Comparison of ENCODE assay signal across 8 cellular contexts in the genomic region with DNA sequence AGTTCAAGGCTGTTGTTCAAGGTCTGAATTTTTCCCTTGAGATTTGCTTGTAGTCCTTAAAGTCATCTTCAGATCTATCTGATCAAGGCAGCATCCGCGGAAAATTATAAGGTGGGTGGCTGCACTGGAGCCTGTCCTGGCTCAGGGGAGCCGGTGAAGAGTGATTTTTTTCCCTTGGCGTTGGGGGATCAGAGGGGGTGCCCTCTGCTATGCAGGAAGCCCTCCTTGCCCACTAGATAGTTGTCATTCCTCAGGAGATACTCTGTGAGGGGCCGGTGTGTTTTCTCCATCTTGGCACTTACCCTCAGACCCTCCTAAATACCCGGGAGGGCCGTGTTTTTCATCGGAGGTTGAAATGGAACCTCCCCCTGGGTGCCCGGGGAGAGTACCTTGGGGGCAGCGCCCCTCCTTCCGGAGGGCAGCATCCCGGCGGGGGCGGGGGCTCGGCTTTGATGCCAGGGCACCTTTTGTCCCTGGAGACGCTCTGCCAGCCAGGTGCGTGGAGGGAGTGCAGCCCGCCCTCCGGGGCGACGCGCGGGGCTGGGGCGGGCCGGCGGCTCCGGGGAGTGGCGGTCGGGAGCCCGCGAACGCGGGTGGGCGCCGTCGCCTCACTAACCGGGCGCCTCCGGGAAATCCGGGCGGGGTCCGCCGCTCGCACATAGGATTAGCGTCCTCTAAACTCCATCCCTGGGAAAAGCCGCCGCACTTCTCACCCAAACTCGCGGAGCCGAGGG. TPM values are rescaled to one million over a fixed set of nuclear protein-coding genes. Genes with fewer than 3 reads are reported as not detected.
DNase-seq lines count a peak whose midpoint lies in the region; ATAC-seq and TF ChIP-seq lines count a peak whose summit lies in the region.
"Not testable (repeated sequence)": the region's sequence is repeated elsewhere in the genome, so short reads cannot be mapped to it uniquely, and the experiment has no call there.

No MANE protein-coding gene starts in this region.

- DNase-seq in CD8-positive, alpha-beta memory T cell, result peak; percentile 39 to 71 (median 55)
- peak in 1 of 2 experiments; percentile 6 for DNase-seq in SJSA1 (ENCODE audit: low read depth in 1 of 2, low spot score in 2 of 2)
- peak; percentile 53 for DNase-seq in activated naive CD4-positive, alpha-beta T cell treated with Interleukin-2 at 50 U/mL for 16 hours
- DNase-seq in fibroblast of pulmonary artery (ENCODE audit: low read depth), result not testable (repeated sequence)
- DNase-seq in naive thymus-derived CD4-positive, alpha-beta T cell, result peak; percentile 24 to 70 (median 48)
- peak; percentile 5 to 38 for DNase-seq in stimulated activated CD8-positive, alpha-beta memory T cell treated with anti-CD3 and anti-CD28 coated beads, Interleukin-7, amount 100 ng/mL, for 4 hours (ENCODE audit: low read depth in 2 of 2)

- not testable (repeated sequence) for H3K27me3 ChIP-seq in CD8-positive, alpha-beta memory T cell (ENCODE audit: insufficient read depth, low read length, poor library complexity, severe bottlenecking); SJSA1 (replicated peaks); naive thymus-derived CD4-positive, alpha-beta T cell (ENCODE audit: control insufficient read depth in 2 of 2, insufficient read depth in 2 of 2, low read length in 2 of 2)

- H3K4me1 Mint-ChIP-seq in CD8-positive, alpha-beta memory T cell, result peaks cover 35 to 39% (median 37%) of the 10 kb centered on the region in 3 donors
- peaks cover 23 to 39% (median 37%) of the 10 kb centered on the region in 7 donors for H3K4me1 Mint-ChIP-seq in naive thymus-derived CD4-positive, alpha-beta T cell

- peaks cover 0 to 22% (median 2%) of the 10 kb centered on the region in 3 donors for H3K36me3 Mint-ChIP-seq in CD8-positive, alpha-beta memory T cell
- peaks cover 0 to 11% (median 0%) of the 10 kb centered on the region in 5 donors for H3K36me3 Mint-ChIP-seq in naive thymus-derived CD4-positive, alpha-beta T cell

- intact Hi-C loops in naive thymus-derived CD4-positive, alpha-beta T cell (cut with micrococcal nuclease), result loop anchor here (2.0 to 10.0 kb wide), 6 partner anchors 73 to 1417 kb away; a partner anchor contains a TSS

- H3K4me3 Mint-ChIP-seq in CD8-positive, alpha-beta memory T cell, result peak overlapping the region; percentile 84 to 92 (median 88)
- H3K4me3 Mint-ChIP-seq in naive thymus-derived CD4-positive, alpha-beta T cell, result peak overlapping the region; percentile 81 to 91 (median 88)

- H3K27ac Mint-ChIP-seq in CD8-positive, alpha-beta memory T cell, result peak overlapping the region; percentile 76 to 94 (median 90)
- H3K27ac Mint-ChIP-seq in naive thymus-derived CD4-positive, alpha-beta T cell, result peak overlapping the region; percentile 89 to 97 (median 91)

- not testable (repeated sequence) for TF ChIP-seq CTCF in fibroblast of pulmonary artery (IDR thresholded peaks at IDR 0.05; ENCODE audit: low read length, missing control alignments)

- H3K9me3 ChIP-seq in CD8-positive, alpha-beta memory T cell (ENCODE audit: low read length); SJSA1 (replicated peaks); naive thymus-derived CD4-positive, alpha-beta T cell (ENCODE audit: control insufficient read depth in 2 of 3, low read length in 3 of 3): not testable (repeated sequence)

- H3K4me1 ChIP-seq in CD8-positive, alpha-beta memory T cell (ENCODE audit: insufficient read depth, low read length), result peaks cover 16% of the 10 kb centered on the region
- H3K4me1 ChIP-seq in SJSA1 (replicated peaks); naive thymus-derived CD4-positive, alpha-beta T cell (ENCODE audit: control insufficient read depth in 2 of 2, insufficient read depth in 2 of 2, low read length in 2 of 2): not testable (repeated sequence)

- POLR2A ChIA-PET in CD8-positive, alpha-beta memory T cell (lab: Charles Lee); naive thymus-derived CD4-positive, alpha-beta T cell (lab: Charles Lee): not testable (repeated sequence)

- not testable (repeated sequence) for H3K9me3 Mint-ChIP-seq in CD8-positive, alpha-beta memory T cell; naive thymus-derived CD4-positive, alpha-beta T cell

- H3K27ac ChIP-seq in CD8-positive, alpha-beta memory T cell (ENCODE audit: low read depth, low read length), result peak overlapping the region; percentile 72
- H3K27ac ChIP-seq in SJSA1, result peak overlapping the region; percentile 58; the same call in 1 of the 2 replicates
- peak overlapping the region; percentile 95 for H3K27ac ChIP-seq in naive thymus-derived CD4-positive, alpha-beta T cell (ENCODE audit: low read depth, low read length)

- H3K4me3 ChIP-seq in CD8-positive, alpha-beta memory T cell (ENCODE audit: low read length), result peak overlapping the region; percentile 45
- peak overlapping the region; percentile 79 for H3K4me3 ChIP-seq in SJSA1
- H3K4me3 ChIP-seq in fibroblast of pulmonary artery (replicated peaks; ENCODE audit: low read depth, low read length), result peak overlapping the region; percentile 68
- H3K4me3 ChIP-seq in naive thymus-derived CD4-positive, alpha-beta T cell (ENCODE audit: low read length), result peak overlapping the region; percentile 46

- CTCF ChIA-PET in CD8-positive, alpha-beta memory T cell (lab: Charles Lee); naive thymus-derived CD4-positive, alpha-beta T cell (lab: Charles Lee): not testable (repeated sequence)

- H3K36me3 ChIP-seq in CD8-positive, alpha-beta memory T cell (ENCODE audit: insufficient read depth, low read length); SJSA1; naive thymus-derived CD4-positive, alpha-beta T cell (ENCODE audit: control insufficient read depth in 2 of 3, insufficient read depth in 3 of 3, low read length in 3 of 3): not testable (repeated sequence)

- ATAC-seq in GM21367 (IDR thresholded peaks at IDR 0.05; ENCODE audit: unreplicated experiment) (peak; percentile 9), HG03378 (IDR thresholded peaks at IDR 0.05; ENCODE audit: unreplicated experiment) (peak; percentile 2)
- ATAC-seq in naive thymus-derived CD4-positive, alpha-beta T cell, result peak; percentile 53

- H3K27me3 Mint-ChIP-seq in CD8-positive, alpha-beta memory T cell; naive thymus-derived CD4-positive, alpha-beta T cell: not testable (repeated sequence)

RNA-seq across cellular contexts. Expression of a gene that starts 53.7 kb away (rescaled TPM):
- total RNA-seq in CD8-positive, alpha-beta memory T cell, result 10 to 100 TPM; 58.6 to 59.5 TPM
- polyA plus RNA-seq in CD8-positive, alpha-beta memory T cell, result 38.3 TPM
- total RNA-seq in SJSA1 (2014; rRNA removed; shearing (Covaris generic)), result 24.9 and 37.2 TPM in 2 replicates
- total RNA-seq in naive thymus-derived CD4-positive, alpha-beta T cell, result 10 to 100 TPM; 18.2 to 35.1 (median 25.9) TPM
- 10 to 100 TPM; 14.7 to 29.7 TPM for polyA plus RNA-seq in naive thymus-derived CD4-positive, alpha-beta T cell

Comparison
In these comparisons a context has a peak if more than half of its experiments do, and no peak if none do; other contexts are left out.
1. ATAC-seq: peak in every context shown above with its lines; median percentile 53 in naive thymus-derived CD4-positive, alpha-beta T cell; 9 in GM21367; 2 in HG03378.